In the genomic region with DNA sequence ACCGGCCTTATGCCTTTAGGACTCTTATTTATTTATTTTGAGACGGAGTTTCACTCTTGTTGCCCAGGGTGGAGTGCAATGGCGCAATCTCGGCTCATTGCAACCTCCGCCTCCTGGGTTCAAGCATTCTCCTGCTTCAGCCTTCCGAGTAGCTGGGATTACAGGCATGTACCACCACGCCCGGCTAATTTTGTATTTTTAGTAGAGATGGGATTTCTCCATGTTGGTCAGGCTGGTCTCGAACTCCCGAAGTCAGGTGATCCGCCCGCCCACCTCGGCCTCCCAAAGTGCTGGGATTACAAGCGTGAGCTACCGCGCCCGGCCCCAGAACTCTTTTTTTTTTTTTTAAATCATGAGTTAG, we compare ENCODE assay signal across 8 cellular contexts. TPM values are rescaled to one million over a fixed set of nuclear protein-coding genes. Genes with fewer than 3 reads are reported as not detected.
A peak's percentile ranks its signal among the peaks of the same experiment; 100 is the strongest.
DNase-seq lines count a peak whose midpoint lies in the region; ATAC-seq and TF ChIP-seq lines count a peak whose summit lies in the region.
"Not testable (repeated sequence)": the region's sequence is repeated elsewhere in the genome, so short reads cannot be mapped to it uniquely, and the experiment has no call there.

No MANE protein-coding gene starts in this region.

- 44 to 53% methylated on average over 17 of the region's 17 CpGs for WGBS in upper lobe of left lung, 2 donors

- peak overlapping the region; percentile 67 for H3K4me2 ChIP-seq in OCI-LY3 (ENCODE audit: low read length)

- H3K27ac Mint-ChIP-seq in chondrocyte (ENCODE audit: unreplicated experiment) = peak overlapping the region; percentile 99
- H3K27ac Mint-ChIP-seq in mesothelial cell of epicardium = peak overlapping the region; percentile 99

- H3K4me1 ChIP-seq in ES-I3 (ENCODE audit: insufficient read depth, low read length) = not testable (repeated sequence)
- H3K4me1 ChIP-seq in OCI-LY3 (ENCODE audit: low read length) (peaks cover 22% of the 10 kb centered on the region), cardiac muscle cell (ENCODE audit: low read depth) (peaks cover 12% of the 10 kb centered on the region), upper lobe of left lung (peaks cover 27 to 31% (median 29%) of the 10 kb centered on the region in 4 donors)

- H3K27me3 Mint-ChIP-seq in activated T-cell treated with anti-CD3 and anti-CD28 coated beads, Interleukin-2, amount 50 U/mL, for 4 hours (ENCODE audit: low read depth); chondrocyte (ENCODE audit: low read depth); mesothelial cell of epicardium (ENCODE audit: low read depth): not testable (repeated sequence)

- H3K9ac ChIP-seq in ES-I3 (ENCODE audit: low read depth, low read length) (peak overlapping the region; percentile 60), OCI-LY3 (ENCODE audit: low read length) (peak overlapping the region; percentile 74)

- H3K27me3 ChIP-seq in OCI-LY3 (ENCODE audit: low read depth, low read length); cardiac muscle cell; upper lobe of left lung: not testable (repeated sequence)

- not testable (repeated sequence) for TF ChIP-seq POLR2A in upper lobe of left lung (IDR thresholded peaks at IDR 0.05)

- H3K27ac ChIP-seq in OCI-LY3 (ENCODE audit: low read length) (peak overlapping the region; percentile 71), cardiac muscle cell (peak overlapping the region; percentile 99), upper lobe of left lung (peak overlapping the region; percentile 96 to 99 (median 98))

- not testable (repeated sequence) for TF ChIP-seq CTCF in OCI-LY3 (IDR thresholded peaks at IDR 0.05; ENCODE audit: low read depth, low read length); chondrocyte (IDR thresholded peaks at IDR 0.05); cardiac muscle cell (IDR thresholded peaks at IDR 0.05; ENCODE audit: low read depth, low read length); mesothelial cell of epicardium (IDR thresholded peaks at IDR 0.05; ENCODE audit: unreplicated experiment); retinal pigment epithelial cell (conservative IDR thresholded peaks at IDR 0.05; ENCODE audit: low read depth, low read length); upper lobe of left lung (IDR thresholded peaks at IDR 0.05)

- H3K4me3 ChIP-seq in OCI-LY3 (ENCODE audit: low read length) (peak overlapping the region; percentile 90), cardiac muscle cell (peak overlapping the region; percentile 78), retinal pigment epithelial cell (ENCODE audit: low read length) (peak overlapping the region; percentile 64), upper lobe of left lung (peak overlapping the region; percentile 7 to 91 (median 62))

- peaks cover 18% of the 10 kb centered on the region for H4K20me1 ChIP-seq in OCI-LY3 (ENCODE audit: insufficient read depth, low read length)

- H3K4me1 Mint-ChIP-seq in activated T-cell treated with anti-CD3 and anti-CD28 coated beads, Interleukin-2, amount 50 U/mL, for 4 hours (ENCODE audit: low read depth) = peaks cover 33% of the 10 kb centered on the region
- H3K4me1 Mint-ChIP-seq in chondrocyte (ENCODE audit: low read depth) = peaks cover 35% of the 10 kb centered on the region
- H3K4me1 Mint-ChIP-seq in mesothelial cell of epicardium = peaks cover 22% of the 10 kb centered on the region

- H3K36me3 Mint-ChIP-seq in activated T-cell treated with anti-CD3 and anti-CD28 coated beads, Interleukin-2, amount 50 U/mL, for 4 hours (ENCODE audit: insufficient read depth); chondrocyte (ENCODE audit: low read depth); mesothelial cell of epicardium: not testable (repeated sequence)

- not testable (repeated sequence) for H3K9me3 ChIP-seq in ES-I3 (ENCODE audit: control insufficient read depth, insufficient read depth, low read length); OCI-LY3 (ENCODE audit: insufficient read depth, low read length); cardiac muscle cell (ENCODE audit: low read depth); upper lobe of left lung

- H2AFZ ChIP-seq in OCI-LY3 (ENCODE audit: low read depth, low read length) = peak overlapping the region; percentile 55

- DNase-seq in activated T-cell treated with anti-CD3 and anti-CD28 coated beads, Interleukin-2, amount 50 U/mL, for 4 hours; chondrocyte (ENCODE audit: low spot score); cardiac muscle cell (ENCODE audit: low read depth in 1 of 2, low spot score in 1 of 2); mesothelial cell of epicardium (ENCODE audit: low spot score in 2 of 2, unreplicated experiment in 2 of 2); retinal pigment epithelial cell (ENCODE audit: low read depth): not testable (repeated sequence)
- DNase-seq in upper lobe of left lung = peak in 1 of 2 donors; percentile 59

- peaks cover 42% of the 10 kb centered on the region for H3K79me2 ChIP-seq in OCI-LY3 (ENCODE audit: low read length)

- ATAC-seq in activated T-cell treated with anti-CD3 and anti-CD28 coated beads, Interleukin-2, amount 50 U/mL, for 4 hours; upper lobe of left lung (ENCODE audit: low FRiP score in 2 of 2): not testable (repeated sequence)

- H3K4me3 Mint-ChIP-seq in activated T-cell treated with anti-CD3 and anti-CD28 coated beads, Interleukin-2, amount 50 U/mL, for 4 hours = peak overlapping the region; percentile 89
- peak overlapping the region; percentile 87 for H3K4me3 Mint-ChIP-seq in chondrocyte (ENCODE audit: unreplicated experiment)
- H3K4me3 Mint-ChIP-seq in mesothelial cell of epicardium = peak overlapping the region; percentile 74

- H3K9me3 Mint-ChIP-seq in activated T-cell treated with anti-CD3 and anti-CD28 coated beads, Interleukin-2, amount 50 U/mL, for 4 hours; chondrocyte (ENCODE audit: low read depth); mesothelial cell of epicardium: not testable (repeated sequence)

- not testable (repeated sequence) for TF ChIP-seq EP300 in upper lobe of left lung (IDR thresholded peaks at IDR 0.05)

- not testable (repeated sequence) for H3K36me3 ChIP-seq in ES-I3 (ENCODE audit: insufficient read depth, low read length); OCI-LY3 (replicated peaks; ENCODE audit: low read depth, low read length); cardiac muscle cell; upper lobe of left lung

RNA-seq across cellular contexts. Expression of a gene that starts 0.6 kb away (rescaled TPM):
- 10 to 100 TPM; 17.1 to 22.7 (median 19.6) TPM for total RNA-seq in activated T-cell treated with anti-CD3 and anti-CD28 coated beads, Interleukin-2, amount 50 U/mL, for 4 hours
- total RNA-seq in chondrocyte (21.0 to 24.4 TPM (median 23.1 TPM) in 3 replicates), cardiac muscle cell (16.7 and 31.8 TPM in 2 replicates), mesothelial cell of epicardium (32.6 to 35.2 TPM (median 33.0 TPM) in 3 replicates), upper lobe of left lung (10 to 100 TPM; 26.0 to 62.7 (median 31.5) TPM)
- 15.6 and 25.4 TPM in 2 replicates for polyA plus RNA-seq in cardiac muscle cell
